In the genomic region with DNA sequence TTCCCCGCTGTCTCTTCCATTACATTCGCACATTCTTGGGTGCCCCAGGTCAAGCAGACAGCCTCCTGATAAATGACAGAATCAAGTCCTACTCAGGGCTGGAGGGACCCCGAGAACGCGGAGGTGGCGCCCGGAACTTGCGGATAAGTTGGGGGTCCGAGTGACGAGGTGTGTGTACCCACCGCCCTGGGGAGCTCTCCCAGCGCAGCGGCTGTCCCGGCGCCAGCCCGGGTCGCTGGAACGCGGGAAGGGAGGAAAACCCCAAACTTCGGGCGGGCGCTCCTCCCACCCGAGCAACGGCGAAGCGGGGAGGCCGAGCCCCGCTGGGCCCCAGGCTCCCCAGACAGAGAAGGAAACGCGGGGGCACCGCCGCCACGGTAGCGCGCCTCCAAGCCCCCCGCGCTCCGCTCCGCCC, we compare ENCODE assay signal across 8 cellular contexts. TPM values are rescaled to one million over a fixed set of nuclear protein-coding genes. Genes with fewer than 3 reads are reported as not detected.
DNase-seq lines count a peak whose midpoint lies in the region; ATAC-seq and TF ChIP-seq lines count a peak whose summit lies in the region.

No MANE protein-coding gene starts in this region.

- H3K36me3 ChIP-seq in aorta (ENCODE audit: control insufficient read depth in 1 of 2, insufficient read depth in 2 of 2, low read length in 1 of 2): no peaks in the 10 kb centered on the region

- WGBS in aorta, 2 donors: 0 to 1% methylated on average over 21 to 39 of the region's 39 CpGs

- no peak overlapping the region for H3K27ac ChIP-seq in aorta (ENCODE audit: low read depth in 1 of 2, low read length in 2 of 2)

- BruUV-seq in MCF 10A (replicated peaks; lab: Mats Ljungman, UMichigan): no TSS peak

- peak overlapping the region; percentile 65 for H3K27ac Mint-ChIP-seq in MCF 10A (ENCODE audit: low read depth, unreplicated experiment)
- H3K27ac Mint-ChIP-seq in memory B cell: peak overlapping the region; percentile 85

- CTCF ChIA-PET in MCF 10A (lab: Yijun Ruan, JAX): interaction anchor here (0.6 to 1.5 kb wide), 4 partner anchors 19 to 345 kb away, joined by 3 to 4 read pairs (median 4); no protein-coding TSS in a partner anchor

- ATAC-seq in memory B cell (ENCODE audit: low read depth): no peak
- ATAC-seq in aorta (ENCODE audit: low FRiP score): no peak
- ATAC-seq in GM19324 (IDR thresholded peaks at IDR 0.05; ENCODE audit: low FRiP score, unreplicated experiment): no peak

- no peaks in the 10 kb centered on the region for H3K27me3 Mint-ChIP-seq in MCF 10A (ENCODE audit: insufficient read depth, unreplicated experiment)
- H3K27me3 Mint-ChIP-seq in memory B cell: no peaks in the 10 kb centered on the region

- H3K36me3 Mint-ChIP-seq in MCF 10A (ENCODE audit: insufficient read depth, unreplicated experiment) (peaks cover 5% of the 10 kb centered on the region), memory B cell (peaks cover 2% of the 10 kb centered on the region)

- H3K4me3 Mint-ChIP-seq in MCF 10A (ENCODE audit: unreplicated experiment) (peak overlapping the region; percentile 74), memory B cell (peak overlapping the region; percentile 84)

- intact Hi-C loops in MCF 10A (cut with micrococcal nuclease): no loop called here
- intact Hi-C loops in aorta (cut with DNase I): no loop called here

- no peaks in the 10 kb centered on the region for H3K4me1 ChIP-seq in aorta (ENCODE audit: control insufficient read depth in 1 of 2, insufficient read depth in 2 of 2, low read length in 2 of 2)

- no peaks in the 10 kb centered on the region for H3K27me3 ChIP-seq in aorta (ENCODE audit: control insufficient read depth in 1 of 2, insufficient read depth in 2 of 2, low read length in 1 of 2)

- DNase-seq in SIG-M5 treated with dmso at 0.1 percent for 504 hours (lab: John Stamatoyannopoulos, UW; ENCODE audit: unreplicated experiment) (peak; percentile 34), SIG-M5 (lab: John Stamatoyannopoulos, UW) (no peak), MCF 10A (ENCODE audit: unreplicated experiment) (no peak), memory B cell (ENCODE audit: low spot score in 2 of 2) (no peak), aorta (no peak)
- DNase-seq in Jurkat, Clone E6-1 (ENCODE audit: low read depth, low spot score): no peak
- DNase-seq in activated CD4-positive, alpha-beta T cell treated with anti-CD3 and anti-CD28 coated beads, Interleukin-2, amount 50 U/mL, for 4 hours: no peak

- peaks cover 29% of the 10 kb centered on the region for H3K4me1 Mint-ChIP-seq in MCF 10A (ENCODE audit: insufficient read depth, unreplicated experiment)
- peaks cover 38% of the 10 kb centered on the region for H3K4me1 Mint-ChIP-seq in memory B cell

- peak overlapping the region; percentile 93 for H3K4me3 ChIP-seq in Jurkat, Clone E6-1 (ENCODE audit: low read length)
- H3K4me3 ChIP-seq in aorta (ENCODE audit: low read length in 2 of 2): peak overlapping the region; percentile 71 to 81

- no peak for TF ChIP-seq CTCF in MCF 10A (IDR thresholded peaks at IDR 0.05; ENCODE audit: unreplicated experiment)

- POLR2A ChIA-PET in MCF 10A (lab: Yijun Ruan, JAX): interaction anchor here (0.5 to 3.6 kb wide), 17 partner anchors 9 to 1179 kb away, joined by 3 to 49 read pairs (median 4); partner anchors contain the start of genes FEM1B and MAP2K5

- no peaks in the 10 kb centered on the region for H3K9me3 ChIP-seq in aorta (ENCODE audit: control insufficient read depth, low read length)

- H3K9me3 Mint-ChIP-seq in MCF 10A (ENCODE audit: unreplicated experiment): no peaks in the 10 kb centered on the region
- no peaks in the 10 kb centered on the region for H3K9me3 Mint-ChIP-seq in memory B cell

RNA-seq across cellular contexts. Expression of gene CLN6, which starts 0.6 kb away (rescaled TPM):
- 63.6 TPM for polyA plus RNA-seq in Jurkat, Clone E6-1 (2012; ENCODE audit: insufficient read depth, insufficient read length)
- total RNA-seq in MCF 10A (2022): 26.5 and 31.4 TPM in 2 replicates
- total RNA-seq in aorta: 10 to 100 TPM; 11.3 to 16.8 TPM
- polyA plus RNA-seq in aorta: 1 to 10 TPM; 5.3 to 8.2 TPM

RNA-seq across cellular contexts. Expression of gene CALML4, which starts 23.8 kb away (rescaled TPM):
- polyA plus RNA-seq in Jurkat, Clone E6-1 (2012; ENCODE audit: insufficient read depth, insufficient read length): 25.9 TPM
- total RNA-seq in MCF 10A (2022) (2.3 and 3.3 TPM in 2 replicates), aorta (1 to 10 TPM; 4.0 to 8.3 TPM)
- polyA plus RNA-seq in aorta: 10 to 100 TPM in 1 of 2 donors, 1 to 10 TPM in 1; 3.9 to 29.9 TPM

RNA-seq across cellular contexts. Expression of gene FEM1B, which starts 48.6 kb away (rescaled TPM):
- 31.8 TPM for polyA plus RNA-seq in Jurkat, Clone E6-1 (2012; ENCODE audit: insufficient read depth, insufficient read length)
- total RNA-seq in MCF 10A (2022) (50.7 and 70.2 TPM in 2 replicates), aorta (10 to 100 TPM; 76.0 to 96.3 TPM)
- polyA plus RNA-seq in aorta: 10 to 100 TPM; 11.3 to 14.2 TPM
